Comparison of ENCODE assay signal across 19 cellular contexts in genomic region chrX:68847172-68847571, GRCh38.
"Had no signal": no experiment of that assay in that cellular context is flagged by ENCODE, and none has a peak within 500 bp of the region (broad histone marks: within the 10 kb centered on the region; RNA-seq: fewer than 3 reads in every experiment).

No MANE protein-coding gene starts in this region.

- ATAC-seq: activated naive CD4-positive, alpha-beta T cell treated with anti-CD3 and anti-CD28 coated beads, Interleukin-2, amount 50 U/mL, for 72 hours; left colon; naive thymus-derived CD8-positive, alpha-beta T cell; stimulated activated memory B cell treated with anti-CD40 and anti-IgM and Interleukin-4, amounts not matched to agents 10 μg/mL and 1 μg/mL and 100 μg/mL, for 72 hours had no signal

- H3K9me3 ChIP-seq: right lobe of liver, stomach, suprapubic skin, tibial nerve had no signal

- H3K9ac ChIP-seq: parathyroid adenoma had no signal

- H3K36me3 Mint-ChIP-seq: activated naive CD4-positive, alpha-beta T cell treated with anti-CD3 and anti-CD28 coated beads, Interleukin-2, amount 50 U/mL, for 72 hours; mesothelial cell of epicardium had no signal

- H3K27me3 ChIP-seq: brain microvascular endothelial cell, right lobe of liver, suprapubic skin had no signal

- H3K9me3 Mint-ChIP-seq: activated naive CD4-positive, alpha-beta T cell treated with anti-CD3 and anti-CD28 coated beads, Interleukin-2, amount 50 U/mL, for 72 hours; dendritic cell treated with granulocyte-macrophage colony-stimulating factor and Interleukin-4, amounts not matched to agents 40 ng/mL and 50 ng/mL, for 4 days; mesothelial cell of epicardium; naive thymus-derived CD8-positive, alpha-beta T cell; stimulated activated memory B cell treated with anti-CD40 and anti-IgM and Interleukin-4, amounts not matched to agents 10 μg/mL and 1 μg/mL and 100 μg/mL, for 72 hours had no signal

- H3K27ac Mint-ChIP-seq: activated naive CD4-positive, alpha-beta T cell treated with anti-CD3 and anti-CD28 coated beads, Interleukin-2, amount 50 U/mL, for 72 hours; dendritic cell treated with granulocyte-macrophage colony-stimulating factor and Interleukin-4, amounts not matched to agents 40 ng/mL and 50 ng/mL, for 4 days; naive thymus-derived CD8-positive, alpha-beta T cell; stimulated activated memory B cell treated with anti-CD40 and anti-IgM and Interleukin-4, amounts not matched to agents 10 μg/mL and 1 μg/mL and 100 μg/mL, for 72 hours had no signal

- H3K27ac ChIP-seq: brain microvascular endothelial cell, parathyroid adenoma, right lobe of liver, suprapubic skin, tibial nerve had no signal

- DNase-seq: activated T-cell treated with anti-CD3 and anti-CD28 coated beads, Interleukin-2, amount 50 U/mL, for 1 hour; aorta; brain microvascular endothelial cell; effector CD8-positive, alpha-beta T cell; hippocampal formation; left colon; naive thymus-derived CD8-positive, alpha-beta T cell; right lobe of liver; small intestine; stimulated activated CD4-positive, alpha-beta T cell treated with anti-CD3 and anti-CD28 coated beads, Interleukin-2, amount 100 ng/mL, for 24 hours; stomach; T-helper 1 cell had no signal

- H3K4me3 Mint-ChIP-seq: dendritic cell treated with granulocyte-macrophage colony-stimulating factor and Interleukin-4, amounts not matched to agents 40 ng/mL and 50 ng/mL, for 4 days; mesothelial cell of epicardium; naive thymus-derived CD8-positive, alpha-beta T cell; stimulated activated memory B cell treated with anti-CD40 and anti-IgM and Interleukin-4, amounts not matched to agents 10 μg/mL and 1 μg/mL and 100 μg/mL, for 72 hours had no signal

- H3K4me1 Mint-ChIP-seq: naive thymus-derived CD8-positive, alpha-beta T cell; stimulated activated memory B cell treated with anti-CD40 and anti-IgM and Interleukin-4, amounts not matched to agents 10 μg/mL and 1 μg/mL and 100 μg/mL, for 72 hours had no signal

- H3K4me3 ChIP-seq: right lobe of liver, stomach, suprapubic skin, tibial nerve had no signal

- H3K36me3 ChIP-seq: brain microvascular endothelial cell, right lobe of liver, suprapubic skin, tibial nerve had no signal

- H3K27me3 Mint-ChIP-seq: naive thymus-derived CD8-positive, alpha-beta T cell; stimulated activated memory B cell treated with anti-CD40 and anti-IgM and Interleukin-4, amounts not matched to agents 10 μg/mL and 1 μg/mL and 100 μg/mL, for 72 hours had no signal
